Comparison of ENCODE assay signal across 1 cellular context in the genomic region with DNA sequence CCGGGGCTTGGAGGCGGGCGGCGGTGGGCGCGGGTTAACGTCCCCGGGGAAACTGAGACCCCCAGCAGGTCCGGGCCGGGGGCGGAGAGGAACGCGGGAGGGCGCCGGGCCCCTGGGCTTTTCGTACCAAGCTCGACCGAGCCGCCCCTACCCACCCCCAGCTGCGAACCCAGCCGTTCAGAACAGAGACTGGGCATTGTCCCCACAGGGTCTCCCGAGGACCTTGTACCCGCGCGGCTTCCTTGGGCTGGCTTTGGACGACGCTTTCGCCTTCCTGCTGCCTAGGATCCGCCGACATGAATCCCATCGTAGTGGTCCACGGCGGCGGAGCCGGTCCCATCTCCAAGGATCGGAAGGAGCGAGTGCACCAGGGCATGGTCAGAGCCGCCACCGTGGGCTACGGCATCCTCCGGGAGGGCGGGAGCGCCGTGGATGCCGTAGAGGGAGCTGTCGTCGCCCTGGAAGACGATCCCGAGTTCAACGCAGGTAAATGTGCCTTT.
TF ChIP-seq lines count a peak whose summit lies in the region.

No MANE protein-coding gene starts in this region.

TF ChIP-seq in HepG2, 621 proteins besides CTCF, POLR2A, EP300 and RAD21 (continued from another document and continues in another):
- TF ChIP-seq, protein P1, sequence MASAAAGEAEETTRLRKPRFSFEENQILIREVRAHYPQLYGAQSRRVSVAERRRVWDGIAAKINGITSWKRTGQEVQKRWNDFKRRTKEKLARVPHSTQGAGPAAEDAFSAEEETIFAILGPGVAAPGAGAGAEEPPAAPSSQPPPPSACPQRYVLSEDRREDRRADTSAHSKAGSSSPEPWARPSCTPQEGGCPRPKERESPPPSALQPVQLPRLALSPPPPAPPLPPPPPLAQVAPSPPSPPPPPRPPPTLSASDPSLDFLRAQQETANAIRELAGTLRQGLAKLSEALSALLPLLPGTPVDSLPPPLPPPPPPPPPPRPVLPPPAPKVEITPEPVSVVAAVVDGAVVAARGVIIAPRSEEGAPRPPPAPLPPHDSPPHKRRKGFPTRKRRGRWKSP (CRISPR knock-in tag; IDR thresholded peaks at IDR 0.05) = no peak
- TF ChIP-seq, protein P2, sequence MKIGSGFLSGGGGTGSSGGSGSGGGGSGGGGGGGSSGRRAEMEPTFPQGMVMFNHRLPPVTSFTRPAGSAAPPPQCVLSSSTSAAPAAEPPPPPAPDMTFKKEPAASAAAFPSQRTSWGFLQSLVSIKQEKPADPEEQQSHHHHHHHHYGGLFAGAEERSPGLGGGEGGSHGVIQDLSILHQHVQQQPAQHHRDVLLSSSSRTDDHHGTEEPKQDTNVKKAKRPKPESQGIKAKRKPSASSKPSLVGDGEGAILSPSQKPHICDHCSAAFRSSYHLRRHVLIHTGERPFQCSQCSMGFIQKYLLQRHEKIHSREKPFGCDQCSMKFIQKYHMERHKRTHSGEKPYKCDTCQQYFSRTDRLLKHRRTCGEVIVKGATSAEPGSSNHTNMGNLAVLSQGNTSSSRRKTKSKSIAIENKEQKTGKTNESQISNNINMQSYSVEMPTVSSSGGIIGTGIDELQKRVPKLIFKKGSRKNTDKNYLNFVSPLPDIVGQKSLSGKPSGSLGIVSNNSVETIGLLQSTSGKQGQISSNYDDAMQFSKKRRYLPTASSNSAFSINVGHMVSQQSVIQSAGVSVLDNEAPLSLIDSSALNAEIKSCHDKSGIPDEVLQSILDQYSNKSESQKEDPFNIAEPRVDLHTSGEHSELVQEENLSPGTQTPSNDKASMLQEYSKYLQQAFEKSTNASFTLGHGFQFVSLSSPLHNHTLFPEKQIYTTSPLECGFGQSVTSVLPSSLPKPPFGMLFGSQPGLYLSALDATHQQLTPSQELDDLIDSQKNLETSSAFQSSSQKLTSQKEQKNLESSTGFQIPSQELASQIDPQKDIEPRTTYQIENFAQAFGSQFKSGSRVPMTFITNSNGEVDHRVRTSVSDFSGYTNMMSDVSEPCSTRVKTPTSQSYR (CRISPR knock-in tag; IDR thresholded peaks at IDR 0.05; ENCODE audit: borderline replicate concordance) = no peak
- TF ChIP-seq HNRNPH1 (optimal IDR thresholded peaks at IDR 0.05; ENCODE audit: low read depth, low read length) (no peak), ASH2L (IDR thresholded peaks at IDR 0.05; ENCODE audit: insufficient read length, low read depth, low read length) (peak; percentile 60), PITX1 (CRISPR knock-in tag; IDR thresholded peaks at IDR 0.05) (no peak), RBFOX2 (IDR thresholded peaks at IDR 0.05; ENCODE audit: low read depth, low read length) (peak; percentile 6; the same call in 1 of the 2 replicates), ZNF329 (CRISPR knock-in tag; IDR thresholded peaks at IDR 0.05; ENCODE audit: low read depth) (peak; percentile 41; the same call in 1 of the 2 replicates), MAFF (IDR thresholded peaks at IDR 0.05; ENCODE audit: low read depth, low read length) (no peak), RELA (CRISPR knock-in tag; IDR thresholded peaks at IDR 0.05) (no peak), ZNF547 (CRISPR knock-in tag; IDR thresholded peaks at IDR 0.05) (no peak), ZNF878 (CRISPR knock-in tag; IDR thresholded peaks at IDR 0.05) (no peak), TAF1 (CRISPR knock-in tag; IDR thresholded peaks at IDR 0.05) (peak; percentile 46; the same call in 1 of the 2 replicates), FOXA3 (CRISPR knock-in tag; IDR thresholded peaks at IDR 0.05) (no peak), ZNF251 (CRISPR knock-in tag; IDR thresholded peaks at IDR 0.05) (no peak), HOXA3 (CRISPR knock-in tag; IDR thresholded peaks at IDR 0.05) (0 out of 2 replicates have a peak, but pooled peaks have one; percentile 7), ZNF792 (CRISPR knock-in tag; IDR thresholded peaks at IDR 0.05) (peak; percentile 7; the same call in 1 of the 2 replicates), ATF7-NPFF (CRISPR knock-in tag; IDR thresholded peaks at IDR 0.05; ENCODE audit: low read depth) (0 out of 2 replicates have a peak, but pooled peaks have one; percentile 29), JUND (CRISPR knock-in tag; IDR thresholded peaks at IDR 0.05) (0 out of 2 replicates have a peak, but pooled peaks have one; percentile 4), MAFG (CRISPR knock-in tag; IDR thresholded peaks at IDR 0.05) (no peak), KDM3A (CRISPR knock-in tag; IDR thresholded peaks at IDR 0.05; ENCODE audit: low read depth) (0 out of 2 replicates have a peak, but pooled peaks have one; percentile 15), ZNF12 (CRISPR knock-in tag; IDR thresholded peaks at IDR 0.05) (0 out of 2 replicates have a peak, but pooled peaks have one; percentile 28), ZSCAN20 (CRISPR knock-in tag; IDR thresholded peaks at IDR 0.05; ENCODE audit: borderline replicate concordance) (no peak), NRL (CRISPR knock-in tag; IDR thresholded peaks at IDR 0.05; ENCODE audit: borderline replicate concordance) (peak; percentile 14; the same call in 1 of the 2 replicates)
- TF ChIP-seq, protein P3, sequence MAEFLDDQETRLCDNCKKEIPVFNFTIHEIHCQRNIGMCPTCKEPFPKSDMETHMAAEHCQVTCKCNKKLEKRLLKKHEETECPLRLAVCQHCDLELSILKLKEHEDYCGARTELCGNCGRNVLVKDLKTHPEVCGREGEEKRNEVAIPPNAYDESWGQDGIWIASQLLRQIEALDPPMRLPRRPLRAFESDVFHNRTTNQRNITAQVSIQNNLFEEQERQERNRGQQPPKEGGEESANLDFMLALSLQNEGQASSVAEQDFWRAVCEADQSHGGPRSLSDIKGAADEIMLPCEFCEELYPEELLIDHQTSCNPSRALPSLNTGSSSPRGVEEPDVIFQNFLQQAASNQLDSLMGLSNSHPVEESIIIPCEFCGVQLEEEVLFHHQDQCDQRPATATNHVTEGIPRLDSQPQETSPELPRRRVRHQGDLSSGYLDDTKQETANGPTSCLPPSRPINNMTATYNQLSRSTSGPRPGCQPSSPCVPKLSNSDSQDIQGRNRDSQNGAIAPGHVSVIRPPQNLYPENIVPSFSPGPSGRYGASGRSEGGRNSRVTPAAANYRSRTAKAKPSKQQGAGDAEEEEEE (CRISPR knock-in tag; IDR thresholded peaks at IDR 0.05; ENCODE audit: borderline replicate concordance) = no peak
- TF ChIP-seq, protein P4, sequence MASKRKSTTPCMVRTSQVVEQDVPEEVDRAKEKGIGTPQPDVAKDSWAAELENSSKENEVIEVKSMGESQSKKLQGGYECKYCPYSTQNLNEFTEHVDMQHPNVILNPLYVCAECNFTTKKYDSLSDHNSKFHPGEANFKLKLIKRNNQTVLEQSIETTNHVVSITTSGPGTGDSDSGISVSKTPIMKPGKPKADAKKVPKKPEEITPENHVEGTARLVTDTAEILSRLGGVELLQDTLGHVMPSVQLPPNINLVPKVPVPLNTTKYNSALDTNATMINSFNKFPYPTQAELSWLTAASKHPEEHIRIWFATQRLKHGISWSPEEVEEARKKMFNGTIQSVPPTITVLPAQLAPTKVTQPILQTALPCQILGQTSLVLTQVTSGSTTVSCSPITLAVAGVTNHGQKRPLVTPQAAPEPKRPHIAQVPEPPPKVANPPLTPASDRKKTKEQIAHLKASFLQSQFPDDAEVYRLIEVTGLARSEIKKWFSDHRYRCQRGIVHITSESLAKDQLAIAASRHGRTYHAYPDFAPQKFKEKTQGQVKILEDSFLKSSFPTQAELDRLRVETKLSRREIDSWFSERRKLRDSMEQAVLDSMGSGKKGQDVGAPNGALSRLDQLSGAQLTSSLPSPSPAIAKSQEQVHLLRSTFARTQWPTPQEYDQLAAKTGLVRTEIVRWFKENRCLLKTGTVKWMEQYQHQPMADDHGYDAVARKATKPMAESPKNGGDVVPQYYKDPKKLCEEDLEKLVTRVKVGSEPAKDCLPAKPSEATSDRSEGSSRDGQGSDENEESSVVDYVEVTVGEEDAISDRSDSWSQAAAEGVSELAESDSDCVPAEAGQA (IDR thresholded peaks at IDR 0.05; ENCODE audit: low read depth) = no peak
- TF ChIP-seq, protein P4 (CRISPR knock-in tag; IDR thresholded peaks at IDR 0.05; ENCODE audit: borderline replicate concordance) = no peak
- TF ChIP-seq, protein P5, sequence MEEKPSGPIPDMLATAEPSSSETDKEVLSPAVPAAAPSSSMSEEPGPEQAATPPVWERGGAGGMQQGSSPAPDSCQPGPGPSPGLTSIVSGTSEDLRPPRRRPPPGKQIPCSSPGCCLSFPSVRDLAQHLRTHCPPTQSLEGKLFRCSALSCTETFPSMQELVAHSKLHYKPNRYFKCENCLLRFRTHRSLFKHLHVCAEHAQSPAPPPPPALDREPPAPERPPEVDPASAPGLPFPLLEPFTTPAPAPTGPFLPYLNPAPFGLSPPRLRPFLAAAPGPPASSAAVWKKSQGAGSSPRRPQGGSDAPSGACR (CRISPR knock-in tag; IDR thresholded peaks at IDR 0.05) = 0 out of 2 replicates have a peak, but pooled peaks have one; percentile 9
- TF ChIP-seq, protein P6, sequence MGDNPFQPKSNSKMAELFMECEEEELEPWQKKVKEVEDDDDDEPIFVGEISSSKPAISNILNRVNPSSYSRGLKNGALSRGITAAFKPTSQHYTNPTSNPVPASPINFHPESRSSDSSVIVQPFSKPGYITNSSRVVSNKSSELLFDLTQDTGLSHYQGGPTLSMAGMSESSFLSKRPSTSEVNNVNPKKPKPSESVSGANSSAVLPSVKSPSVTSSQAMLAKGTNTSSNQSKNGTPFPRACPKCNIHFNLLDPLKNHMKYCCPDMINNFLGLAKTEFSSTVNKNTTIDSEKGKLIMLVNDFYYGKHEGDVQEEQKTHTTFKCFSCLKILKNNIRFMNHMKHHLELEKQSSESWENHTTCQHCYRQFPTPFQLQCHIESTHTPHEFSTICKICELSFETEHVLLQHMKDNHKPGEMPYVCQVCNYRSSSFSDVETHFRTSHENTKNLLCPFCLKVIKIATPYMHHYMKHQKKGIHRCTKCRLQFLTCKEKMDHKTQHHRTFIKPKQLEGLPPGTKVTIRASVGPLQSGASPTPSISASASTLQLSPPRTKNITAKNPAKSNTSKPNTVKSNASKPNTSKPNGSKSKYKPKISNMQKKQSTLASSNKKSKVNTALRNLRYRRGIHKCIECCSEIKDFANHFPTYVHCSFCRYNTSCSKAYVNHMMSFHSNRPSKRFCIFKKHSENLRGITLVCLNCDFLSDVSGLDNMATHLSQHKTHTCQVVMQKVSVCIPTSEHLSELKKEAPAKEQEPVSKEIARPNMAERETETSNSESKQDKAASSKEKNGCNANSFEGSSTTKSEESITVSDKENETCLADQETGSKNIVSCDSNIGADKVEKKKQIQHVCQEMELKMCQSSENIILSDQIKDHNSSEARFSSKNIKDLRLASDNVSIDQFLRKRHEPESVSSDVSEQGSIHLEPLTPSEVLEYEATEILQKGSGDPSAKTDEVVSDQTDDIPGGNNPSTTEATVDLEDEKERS (CRISPR knock-in tag; IDR thresholded peaks at IDR 0.05) = no peak
- TF ChIP-seq, protein P7, sequence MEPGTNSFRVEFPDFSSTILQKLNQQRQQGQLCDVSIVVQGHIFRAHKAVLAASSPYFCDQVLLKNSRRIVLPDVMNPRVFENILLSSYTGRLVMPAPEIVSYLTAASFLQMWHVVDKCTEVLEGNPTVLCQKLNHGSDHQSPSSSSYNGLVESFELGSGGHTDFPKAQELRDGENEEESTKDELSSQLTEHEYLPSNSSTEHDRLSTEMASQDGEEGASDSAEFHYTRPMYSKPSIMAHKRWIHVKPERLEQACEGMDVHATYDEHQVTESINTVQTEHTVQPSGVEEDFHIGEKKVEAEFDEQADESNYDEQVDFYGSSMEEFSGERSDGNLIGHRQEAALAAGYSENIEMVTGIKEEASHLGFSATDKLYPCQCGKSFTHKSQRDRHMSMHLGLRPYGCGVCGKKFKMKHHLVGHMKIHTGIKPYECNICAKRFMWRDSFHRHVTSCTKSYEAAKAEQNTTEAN (CRISPR knock-in tag; conservative IDR thresholded peaks at IDR 0.05) = 0 out of 2 replicates have a peak, but pooled peaks have one; percentile 48
- TF ChIP-seq, protein P8, sequence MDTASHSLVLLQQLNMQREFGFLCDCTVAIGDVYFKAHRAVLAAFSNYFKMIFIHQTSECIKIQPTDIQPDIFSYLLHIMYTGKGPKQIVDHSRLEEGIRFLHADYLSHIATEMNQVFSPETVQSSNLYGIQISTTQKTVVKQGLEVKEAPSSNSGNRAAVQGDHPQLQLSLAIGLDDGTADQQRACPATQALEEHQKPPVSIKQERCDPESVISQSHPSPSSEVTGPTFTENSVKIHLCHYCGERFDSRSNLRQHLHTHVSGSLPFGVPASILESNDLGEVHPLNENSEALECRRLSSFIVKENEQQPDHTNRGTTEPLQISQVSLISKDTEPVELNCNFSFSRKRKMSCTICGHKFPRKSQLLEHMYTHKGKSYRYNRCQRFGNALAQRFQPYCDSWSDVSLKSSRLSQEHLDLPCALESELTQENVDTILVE (CRISPR knock-in tag; IDR thresholded peaks at IDR 0.05) = no peak
- TF ChIP-seq, protein P9, sequence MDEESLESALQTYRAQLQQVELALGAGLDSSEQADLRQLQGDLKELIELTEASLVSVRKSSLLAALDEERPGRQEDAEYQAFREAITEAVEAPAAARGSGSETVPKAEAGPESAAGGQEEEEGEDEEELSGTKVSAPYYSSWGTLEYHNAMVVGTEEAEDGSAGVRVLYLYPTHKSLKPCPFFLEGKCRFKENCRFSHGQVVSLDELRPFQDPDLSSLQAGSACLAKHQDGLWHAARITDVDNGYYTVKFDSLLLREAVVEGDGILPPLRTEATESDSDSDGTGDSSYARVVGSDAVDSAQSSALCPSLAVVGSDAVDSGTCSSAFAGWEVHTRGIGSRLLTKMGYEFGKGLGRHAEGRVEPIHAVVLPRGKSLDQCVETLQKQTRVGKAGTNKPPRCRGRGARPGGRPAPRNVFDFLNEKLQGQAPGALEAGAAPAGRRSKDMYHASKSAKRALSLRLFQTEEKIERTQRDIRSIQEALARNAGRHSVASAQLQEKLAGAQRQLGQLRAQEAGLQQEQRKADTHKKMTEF (CRISPR knock-in tag; IDR thresholded peaks at IDR 0.05) = 0 out of 2 replicates have a peak, but pooled peaks have one; percentile 13
- TF ChIP-seq, protein P10, sequence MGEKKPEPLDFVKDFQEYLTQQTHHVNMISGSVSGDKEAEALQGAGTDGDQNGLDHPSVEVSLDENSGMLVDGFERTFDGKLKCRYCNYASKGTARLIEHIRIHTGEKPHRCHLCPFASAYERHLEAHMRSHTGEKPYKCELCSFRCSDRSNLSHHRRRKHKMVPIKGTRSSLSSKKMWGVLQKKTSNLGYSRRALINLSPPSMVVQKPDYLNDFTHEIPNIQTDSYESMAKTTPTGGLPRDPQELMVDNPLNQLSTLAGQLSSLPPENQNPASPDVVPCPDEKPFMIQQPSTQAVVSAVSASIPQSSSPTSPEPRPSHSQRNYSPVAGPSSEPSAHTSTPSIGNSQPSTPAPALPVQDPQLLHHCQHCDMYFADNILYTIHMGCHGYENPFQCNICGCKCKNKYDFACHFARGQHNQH (CRISPR knock-in tag; IDR thresholded peaks at IDR 0.05) = 0 out of 2 replicates have a peak, but pooled peaks have one; percentile 27
